Comparison of ENCODE assay signal across 19 cellular contexts in genomic region chr19:48274173-48274572, GRCh38. TPM values are rescaled to one million over a fixed set of nuclear protein-coding genes. Genes with fewer than 3 reads are reported as not detected.
DNase-seq lines count a peak whose midpoint lies in the region; ATAC-seq and FAIRE-seq lines count a peak whose summit lies in the region.
"Had no signal": no experiment of that assay in that cellular context is flagged by ENCODE, and none has a peak within 500 bp of the region (broad histone marks: within the 10 kb centered on the region; RNA-seq: fewer than 3 reads in every experiment).

No MANE protein-coding gene starts in this region.

- in situ Hi-C loops in GM23248 (cut with MboI) = no loop called here

- no peak for ATAC-seq in activated CD4-positive, alpha-beta T cell treated with anti-CD3 and anti-CD28 coated beads for 36 hours
- no peak for ATAC-seq in GM21360 (IDR thresholded peaks at IDR 0.05; ENCODE audit: unreplicated experiment)

- H4K20me1 ChIP-seq in GM23248 (ENCODE audit: insufficient read depth) = no peaks in the 10 kb centered on the region

- no peaks in the 10 kb centered on the region for H3K36me3 ChIP-seq in GM23248 (ENCODE audit: low read depth)

- POLR2A ChIA-PET in activated CD4-positive, alpha-beta T cell treated with anti-CD3 and anti-CD28 coated beads for 36 hours (lab: Charles Lee) = no interaction called here

- no peaks in the 10 kb centered on the region for H3K9me3 ChIP-seq in GM23248 (ENCODE audit: low read depth)

- H3K27me3 ChIP-seq in GM23248 (replicated peaks; ENCODE audit: insufficient read depth) = no peaks in the 10 kb centered on the region

- FAIRE-seq in A204.1 (lab: Jason Lieb, UNC) = peak; percentile 51

- H3K4me2 ChIP-seq in GM23248 (ENCODE audit: unreplicated experiment) = no peak overlapping the region

- H3K36me3 Mint-ChIP-seq in activated CD4-positive, alpha-beta T cell treated with anti-CD3 and anti-CD28 coated beads for 36 hours (ENCODE audit: low read depth) = no peaks in the 10 kb centered on the region

- 0 out of 2 replicates have a peak, but pooled peaks cover 6% of the 10 kb centered on the region for H3F3A ChIP-seq in GM23248 (ENCODE audit: insufficient read depth)

- H3K79me2 ChIP-seq in GM23248 (ENCODE audit: insufficient read depth) = no peaks in the 10 kb centered on the region

- H3K27ac Mint-ChIP-seq in activated CD4-positive, alpha-beta T cell treated with anti-CD3 and anti-CD28 coated beads for 36 hours = no peak overlapping the region
- H3K27ac Mint-ChIP-seq: T-helper 1 cell treated with Interleukin-12 subunit alpha and Interleukin-12 subunit beta and Interleukin-4 antibody, amounts not matched to agents 30 μg/mL and 1 μg/mL, for 36 hours had no signal

- no peak overlapping the region for H2AFZ ChIP-seq in GM23248

- H3K9me3 Mint-ChIP-seq in activated CD4-positive, alpha-beta T cell treated with anti-CD3 and anti-CD28 coated beads for 36 hours (ENCODE audit: low read depth) = no peaks in the 10 kb centered on the region
- H3K9me3 Mint-ChIP-seq: T-helper 1 cell treated with Interleukin-12 subunit alpha and Interleukin-12 subunit beta and Interleukin-4 antibody, amounts not matched to agents 30 μg/mL and 1 μg/mL, for 36 hours had no signal

- no peak overlapping the region for H3K4me3 Mint-ChIP-seq in activated CD4-positive, alpha-beta T cell treated with anti-CD3 and anti-CD28 coated beads for 36 hours
- H3K4me3 Mint-ChIP-seq: T-helper 1 cell treated with Interleukin-12 subunit alpha and Interleukin-12 subunit beta and Interleukin-4 antibody, amounts not matched to agents 30 μg/mL and 1 μg/mL, for 36 hours had no signal

- intact Hi-C loops in activated CD4-positive, alpha-beta T cell treated with anti-CD3 and anti-CD28 coated beads for 36 hours (cut with DNase I, micrococcal nuclease) = no loop called here

- H3K27ac ChIP-seq in GM23248 = no peak overlapping the region
- H3K27ac ChIP-seq: C4-2B had no signal

- CTCF ChIA-PET in activated CD4-positive, alpha-beta T cell treated with anti-CD3 and anti-CD28 coated beads for 36 hours (lab: Charles Lee) = interaction anchor here (0.6 to 1.0 kb wide), 2 partner anchors 49 to 309 kb away, joined by 3 read pairs; no protein-coding TSS in a partner anchor

- 49 to 64% methylated on average over 3 of the region's 3 CpGs for WGBS in GM23248 (ENCODE audit: low coverage in 1 of 2, low lambda C conversion rate in 2 of 2, missing lambda C conversion rate in 2 of 2), 2 experiments

- no peak overlapping the region for H3K9ac ChIP-seq in GM23248

- no peaks in the 10 kb centered on the region for H3K9me2 ChIP-seq in GM23248 (ENCODE audit: insufficient read depth)

- no peaks in the 10 kb centered on the region for H3K4me1 ChIP-seq in GM23248 (ENCODE audit: insufficient read depth)

- DNase-seq in GM23248 (peak; percentile 45), M059J (ENCODE audit: low read depth) (peak; percentile 75), fibroblast of peridontal ligament (ENCODE audit: extremely low read depth) (peak; percentile 8), superior temporal gyrus (ENCODE audit: extremely low spot score) (no peak)
- no peak for DNase-seq in activated naive CD4-positive, alpha-beta T cell (lab: John Stamatoyannopoulos, UW)
- no peak for DNase-seq in activated CD4-positive, alpha-beta T cell treated with anti-CD3 and anti-CD28 coated beads for 36 hours
- DNase-seq: 8988T, DMS 273 treated with DMSO at 0.1 percent for 48 hours, H7, NCI-H1092, NCI-H1694, NCI-H2107, NCI-H226, NCI-H524 treated with DMSO at 0.1 percent for 48 hours, SHP77 treated with DMSO at 0.1 percent for 48 hours had no signal

- no peak overlapping the region for H3K4me3 ChIP-seq in GM23248

- H3K4me1 Mint-ChIP-seq in activated CD4-positive, alpha-beta T cell treated with anti-CD3 and anti-CD28 coated beads for 36 hours = peaks cover 9% of the 10 kb centered on the region

- peaks cover 16% of the 10 kb centered on the region for H3K27me3 Mint-ChIP-seq in activated CD4-positive, alpha-beta T cell treated with anti-CD3 and anti-CD28 coated beads for 36 hours

RNA-seq across cellular contexts. Expression of gene ZNF114, which starts 4.3 kb away (rescaled TPM):
- 0.13 and 0.22 TPM in 2 replicates for total RNA-seq in GM23248 (2014; rRNA removed; shearing (Covaris generic))
- polyA plus RNA-seq in GM23248 (2016; fragmentation: Nextera tagmentation; extraction: Ambion mirVana) = not detected in 2 replicates
- total RNA-seq in M059J (2014; rRNA removed; shearing (Covaris generic)) = 0.62 and 1.2 TPM in 2 replicates
- under 1 TPM in 1 of 2 experiments, not detected in 1; 0.12 TPM for total RNA-seq in activated CD4-positive, alpha-beta T cell treated with anti-CD3 and anti-CD28 coated beads for 36 hours

RNA-seq across cellular contexts. Expression of gene CARD8, which starts 18.5 kb away (rescaled TPM):
- total RNA-seq in GM23248 (2014; rRNA removed; shearing (Covaris generic)) = 12.9 and 24.2 TPM in 2 replicates
- polyA plus RNA-seq in GM23248 (2016; fragmentation: Nextera tagmentation; extraction: Ambion mirVana) = 6.3 and 6.6 TPM in 2 replicates
- total RNA-seq in M059J (2014; rRNA removed; shearing (Covaris generic)) = 6.7 and 10.7 TPM in 2 replicates
- 100 to 1,000 TPM; 109 to 118 TPM for total RNA-seq in activated CD4-positive, alpha-beta T cell treated with anti-CD3 and anti-CD28 coated beads for 36 hours

RNA-seq across cellular contexts. Expression of gene EMP3, which starts 51.2 kb away (rescaled TPM):
- 165 and 196 TPM in 2 replicates for total RNA-seq in GM23248 (2014; rRNA removed; shearing (Covaris generic))
- 716 and 742 TPM in 2 replicates for polyA plus RNA-seq in GM23248 (2016; fragmentation: Nextera tagmentation; extraction: Ambion mirVana)
- total RNA-seq in M059J (2014; rRNA removed; shearing (Covaris generic)) = 87.2 and 98.0 TPM in 2 replicates
- total RNA-seq in activated CD4-positive, alpha-beta T cell treated with anti-CD3 and anti-CD28 coated beads for 36 hours = 100 to 1,000 TPM; 166 to 195 TPM

Comparison
In these comparisons a context has a peak if more than half of its experiments do, and no peak if none do; other contexts are left out.
1. DNase-seq: peak in GM23248 (single experiment), M059J (single experiment) and fibroblast of peridontal ligament (single experiment); none in activated naive CD4-positive, alpha-beta T cell (0 of 4), activated CD4-positive, alpha-beta T cell treated with anti-CD3 and anti-CD28 coated beads for 36 hours (single experiment) and superior temporal gyrus (single experiment).